Comparison of ENCODE assay signal across 19 cellular contexts in genomic region chr16:84397090-84397489, GRCh38. TPM values are rescaled to one million over a fixed set of nuclear protein-coding genes. Genes with fewer than 3 reads are reported as not detected.
DNase-seq lines count a peak whose midpoint lies in the region; ATAC-seq and TF ChIP-seq lines count a peak whose summit lies in the region.
"Had no signal": no experiment of that assay in that cellular context is flagged by ENCODE, and none has a peak within 500 bp of the region (broad histone marks: within the 10 kb centered on the region; RNA-seq: fewer than 3 reads in every experiment).

No MANE protein-coding gene starts in this region.

- TF ChIP-seq CTCF in GM12864 (IDR thresholded peaks at IDR 0.05; ENCODE audit: low read depth, low read length, missing control alignments) (peak; percentile 29), OCI-LY3 (IDR thresholded peaks at IDR 0.05; ENCODE audit: low read depth, low read length) (peak; percentile 26), epithelial cell of esophagus (IDR thresholded peaks at IDR 0.05; ENCODE audit: insufficient read depth, low read depth, low read length, missing control alignments) (peak; percentile 35), progenitor cell of endocrine pancreas (IDR thresholded peaks at IDR 0.05; ENCODE audit: unreplicated experiment) (peak; percentile 31)

- ATAC-seq in HG02610 (IDR thresholded peaks at IDR 0.05; ENCODE audit: unreplicated experiment), result no peak
- ATAC-seq: activated CD8-positive, alpha-beta T cell treated with anti-CD3 and anti-CD28 coated beads, Interleukin-2, amount 10 ng/mL, durations not matched to agents 7 days and 5 days; body of pancreas; heart right ventricle; left colon; naive thymus-derived CD4-positive, alpha-beta T cell; stimulated activated naive CD8-positive, alpha-beta T cell treated with anti-CD3 and anti-CD28 coated beads, Interleukin-15, Interleukin-2, amounts not matched to agents 100 U/mL and 50 U/mL, for 24 hours had no signal

- H3K36me3 Mint-ChIP-seq in progenitor cell of endocrine pancreas (ENCODE audit: insufficient read depth), result peaks cover 5% of the 10 kb centered on the region

- no peak overlapping the region for H3K27ac Mint-ChIP-seq in progenitor cell of endocrine pancreas
- H3K27ac Mint-ChIP-seq: activated CD8-positive, alpha-beta T cell treated with anti-CD3 and anti-CD28 coated beads, Interleukin-2, amount 10 ng/mL, durations not matched to agents 7 days and 5 days; CD8-positive, alpha-beta memory T cell; naive thymus-derived CD4-positive, alpha-beta T cell had no signal

- H4K20me1 ChIP-seq in OCI-LY3 (ENCODE audit: insufficient read depth, low read length), result no peaks in the 10 kb centered on the region

- H3K9ac ChIP-seq in OCI-LY3 (ENCODE audit: low read length), result no peak overlapping the region

- H3K4me2 ChIP-seq in OCI-LY3 (ENCODE audit: low read length), result no peak overlapping the region

- H3K4me1 Mint-ChIP-seq in progenitor cell of endocrine pancreas (ENCODE audit: low read depth), result peaks cover 7% of the 10 kb centered on the region
- H3K4me1 Mint-ChIP-seq: CD8-positive, alpha-beta memory T cell; naive thymus-derived CD4-positive, alpha-beta T cell had no signal

- H3K4me3 ChIP-seq in GM12864 (ENCODE audit: low read depth, low read length), result no peak overlapping the region
- H3K4me3 ChIP-seq in OCI-LY3 (ENCODE audit: low read length), result no peak overlapping the region
- H3K4me3 ChIP-seq in epithelial cell of esophagus (ENCODE audit: low read length), result no peak overlapping the region
- H3K4me3 ChIP-seq: body of pancreas, heart right ventricle, SJSA1 had no signal

- DNase-seq in GM12864 (ENCODE audit: low read depth) (no peak), epithelial cell of esophagus (ENCODE audit: low read depth) (no peak), progenitor cell of endocrine pancreas (ENCODE audit: low spot score, unreplicated experiment) (no peak), NCI-H128 (lab: John Stamatoyannopoulos, UW; ENCODE audit: unreplicated experiment) (no peak), NCI-H524 treated with DMSO at 0.1 percent for 48 hours (lab: John Stamatoyannopoulos, UW) (no peak)
- no peak for DNase-seq in stimulated activated CD4-positive, alpha-beta T cell treated with anti-CD3 and anti-CD28 coated beads, Interleukin-12 subunit alpha, Interleukin-12 subunit beta, amount 100 ng/mL, for 4 hours
- DNase-seq: activated CD8-positive, alpha-beta T cell treated with anti-CD3 and anti-CD28 coated beads, Interleukin-2, amount 10 ng/mL, durations not matched to agents 7 days and 5 days; activated effector memory CD4-positive, alpha-beta T cell treated with anti-CD3 and anti-CD28 coated beads, Interleukin-2, amount 50 U/mL, for 16 hours; body of pancreas; CD8-positive, alpha-beta memory T cell; heart right ventricle; left colon; MM.1S; naive thymus-derived CD4-positive, alpha-beta T cell; NCI-H2107; stimulated activated naive CD8-positive, alpha-beta T cell treated with anti-CD3 and anti-CD28 coated beads, Interleukin-15, Interleukin-2, amounts not matched to agents 100 U/mL and 50 U/mL, for 24 hours had no signal

- no peaks in the 10 kb centered on the region for H3K36me3 ChIP-seq in OCI-LY3 (replicated peaks; ENCODE audit: low read depth, low read length)
- H3K36me3 ChIP-seq: heart right ventricle, SJSA1 had no signal

- H3K9me3 Mint-ChIP-seq in progenitor cell of endocrine pancreas (ENCODE audit: low read depth), result peaks cover 15% of the 10 kb centered on the region

- H3K27me3 Mint-ChIP-seq in progenitor cell of endocrine pancreas, result peaks cover 13% of the 10 kb centered on the region

- H3K9me3 ChIP-seq in OCI-LY3 (ENCODE audit: insufficient read depth, low read length), result no peaks in the 10 kb centered on the region
- H3K9me3 ChIP-seq: body of pancreas, SJSA1 had no signal

- no peak overlapping the region for H3K4me3 Mint-ChIP-seq in progenitor cell of endocrine pancreas (ENCODE audit: low read depth)
- H3K4me3 Mint-ChIP-seq: activated CD8-positive, alpha-beta T cell treated with anti-CD3 and anti-CD28 coated beads, Interleukin-2, amount 10 ng/mL, durations not matched to agents 7 days and 5 days; CD8-positive, alpha-beta memory T cell; naive thymus-derived CD4-positive, alpha-beta T cell had no signal

- H3K27me3 ChIP-seq in OCI-LY3 (ENCODE audit: low read depth, low read length), result peaks cover 9% of the 10 kb centered on the region
- H3K27me3 ChIP-seq: body of pancreas had no signal

- no peaks in the 10 kb centered on the region for H3K4me1 ChIP-seq in OCI-LY3 (ENCODE audit: low read length)
- H3K4me1 ChIP-seq: body of pancreas, SJSA1 had no signal

- H2AFZ ChIP-seq in OCI-LY3 (ENCODE audit: low read depth, low read length), result no peak overlapping the region

- H3K79me2 ChIP-seq in OCI-LY3 (ENCODE audit: low read length), result no peaks in the 10 kb centered on the region

- no peak overlapping the region for H3K27ac ChIP-seq in OCI-LY3 (ENCODE audit: low read length)
- H3K27ac ChIP-seq: body of pancreas, heart right ventricle, SJSA1 had no signal

RNA-seq across cellular contexts. Expression of gene ATP2C2, which starts 28.8 kb away (rescaled TPM):
- total RNA-seq in progenitor cell of endocrine pancreas, result 6.8 and 10.8 TPM in 2 replicates
- total RNA-seq: activated CD8-positive, alpha-beta T cell treated with anti-CD3 and anti-CD28 coated beads, Interleukin-2, amount 10 ng/mL, durations not matched to agents 7 days and 5 days; CD8-positive, alpha-beta memory T cell; heart right ventricle; naive thymus-derived CD4-positive, alpha-beta T cell; SJSA1 had no signal
